9 cellular contexts compared by ENCODE assay signal in genomic region chr5:141692919-141693848, GRCh38. TPM values are rescaled to one million over a fixed set of nuclear protein-coding genes. Genes with fewer than 3 reads are reported as not detected.
DNase-seq lines count a peak whose midpoint lies in the region; TF ChIP-seq lines count a peak whose summit lies in the region.
"Had no signal": no experiment of that assay in that cellular context is flagged by ENCODE, and none has a peak within 500 bp of the region (broad histone marks: within the 10 kb centered on the region; RNA-seq: fewer than 3 reads in every experiment).

No MANE protein-coding gene starts in this region.

- no peak overlapping the region for H3K27ac Mint-ChIP-seq in progenitor cell of endocrine pancreas

- DNase-seq in OCI-M1 (lab: John Stamatoyannopoulos, UW) (peak; percentile 46), hepatic stellate cell (ENCODE audit: low spot score) (peak; percentile 76), GDM1 (lab: John Stamatoyannopoulos, UW) (no peak), progenitor cell of endocrine pancreas (ENCODE audit: low spot score, unreplicated experiment) (no peak), HCEC 1CT (no peak), NCI-H526 treated with DMSO at 0.1 percent for 48 hours (lab: John Stamatoyannopoulos, UW) (no peak)
- peak; percentile 82 for DNase-seq in activated CD8-positive, alpha-beta memory T cell treated with anti-CD3 and anti-CD28 coated beads, Interleukin-2, amount 50 U/mL, for 48 hours
- peak; percentile 35 to 67 for DNase-seq in stimulated activated CD8-positive, alpha-beta memory T cell treated with anti-CD3 and anti-CD28 coated beads, Interleukin-4, amount 100 ng/mL, for 4 hours (ENCODE audit: low read depth in 2 of 2, low spot score in 1 of 2)
- DNase-seq: transverse colon had no signal

- H3K36me3 Mint-ChIP-seq in progenitor cell of endocrine pancreas (ENCODE audit: insufficient read depth) = no peaks in the 10 kb centered on the region

- no peak for TF ChIP-seq CTCF in progenitor cell of endocrine pancreas (IDR thresholded peaks at IDR 0.05; ENCODE audit: unreplicated experiment)

- no peaks in the 10 kb centered on the region for H3K9me3 Mint-ChIP-seq in progenitor cell of endocrine pancreas (ENCODE audit: low read depth)

- H3K4me3 Mint-ChIP-seq in progenitor cell of endocrine pancreas (ENCODE audit: low read depth) = no peak overlapping the region

- peaks cover 1% of the 10 kb centered on the region for H3K4me1 Mint-ChIP-seq in progenitor cell of endocrine pancreas (ENCODE audit: low read depth)

- H3K27me3 Mint-ChIP-seq in progenitor cell of endocrine pancreas = peaks cover 80% of the 10 kb centered on the region

RNA-seq across cellular contexts. Expression of gene ARAP3, which starts 11.2 kb away (rescaled TPM):
- 6.2 and 6.4 TPM in 2 replicates for total RNA-seq in progenitor cell of endocrine pancreas

RNA-seq across cellular contexts. Expression of gene FCHSD1, which starts 42.0 kb away (rescaled TPM):
- total RNA-seq in progenitor cell of endocrine pancreas = 27.7 and 30.7 TPM in 2 replicates

RNA-seq across cellular contexts. Expression of gene RELL2, which starts 56.4 kb away (rescaled TPM):
- 5.2 and 6.7 TPM in 2 replicates for total RNA-seq in progenitor cell of endocrine pancreas

RNA-seq across cellular contexts. Expression of gene HDAC3, which starts 56.5 kb away (rescaled TPM):
- 101 and 103 TPM in 2 replicates for total RNA-seq in progenitor cell of endocrine pancreas

Comparison
In these comparisons a context has a peak if more than half of its experiments do, and no peak if none do; other contexts are left out.
1. DNase-seq: peak in OCI-M1 (single experiment), activated CD8-positive, alpha-beta memory T cell treated with anti-CD3 and anti-CD28 coated beads, Interleukin-2, amount 50 U/mL, for 48 hours (single experiment), hepatic stellate cell (single experiment) and stimulated activated CD8-positive, alpha-beta memory T cell treated with anti-CD3 and anti-CD28 coated beads, Interleukin-4, amount 100 ng/mL, for 4 hours (2 of 2); none in GDM1 (single experiment), progenitor cell of endocrine pancreas (single experiment), HCEC 1CT (single experiment) and NCI-H526 treated with DMSO at 0.1 percent for 48 hours (single experiment).